ENCODE assay signal across 1 cellular context in genomic region chr7:127682140-127682539, GRCh38.
TF ChIP-seq lines count a peak whose summit lies in the region.

No MANE protein-coding gene starts in this region.

TF ChIP-seq in GM12878, 131 proteins besides CTCF, POLR2A, EP300 and RAD21 (continued from another document):
- no peak for TF ChIP-seq ZBTB40 (IDR thresholded peaks at IDR 0.05; ENCODE audit: borderline replicate concordance)
- no peak for TF ChIP-seq IRF4 (IDR thresholded peaks at IDR 0.05; ENCODE audit: low read depth, low read length)
- no peak for TF ChIP-seq E2F8 (IDR thresholded peaks at IDR 0.05; ENCODE audit: low read depth, partially characterized antibody)
- TF ChIP-seq RELB (IDR thresholded peaks at IDR 0.05; ENCODE audit: low read depth): no peak
- no peak for TF ChIP-seq FOXK2 (IDR thresholded peaks at IDR 0.05)
- TF ChIP-seq NRF1 (conservative IDR thresholded peaks at IDR 0.05; ENCODE audit: low read depth, low read length): no peak
- peak; percentile 85 for TF ChIP-seq RAD51 (IDR thresholded peaks at IDR 0.05)
- TF ChIP-seq ZNF274 (IDR thresholded peaks at IDR 0.05; ENCODE audit: insufficient read depth, insufficient read length): no peak
- no peak for TF ChIP-seq ELK1 (IDR thresholded peaks at IDR 0.05; ENCODE audit: low read depth, low read length)
- TF ChIP-seq CBFB (IDR thresholded peaks at IDR 0.05; ENCODE audit: low read depth): no peak
- TF ChIP-seq USF1 (IDR thresholded peaks at IDR 0.05; ENCODE audit: borderline replicate concordance, extremely low read length, insufficient read depth, low read depth, low read length): peak; percentile 43
- TF ChIP-seq SP1 (IDR thresholded peaks at IDR 0.05; ENCODE audit: low read depth, low read length): no peak
- no peak for TF ChIP-seq MEF2A (IDR thresholded peaks at IDR 0.05; ENCODE audit: insufficient read depth, low read depth, low read length)
- TF ChIP-seq SMC3 (IDR thresholded peaks at IDR 0.05; ENCODE audit: borderline replicate concordance, low read length): no peak
- TF ChIP-seq TCF7 (IDR thresholded peaks at IDR 0.05; ENCODE audit: borderline replicate concordance): no peak
